ENCODE assay signal across 8 cellular contexts in genomic region chr3:141797167-141797773, GRCh38.
DNase-seq lines count a peak whose midpoint lies in the region; ATAC-seq lines count a peak whose summit lies in the region.

No MANE protein-coding gene starts in this region.

- peak; percentile 48 for DNase-seq in Ammon's horn (ENCODE audit: low spot score)
- DNase-seq in UCSD-AML1 (lab: John Stamatoyannopoulos, UW; ENCODE audit: unreplicated experiment), result peak; percentile 65
- DNase-seq in left kidney (ENCODE audit: low read depth, low spot score), result peak; percentile 89
- DNase-seq in stimulated activated CD4-positive, alpha-beta T cell treated with anti-CD3 and anti-CD28 coated beads, Interleukin-15, amount 100 ng/mL, for 24 hours, result peak; percentile 64
- DNase-seq in NCI-H2171 treated with DMSO at 0.1 percent for 48 hours (lab: John Stamatoyannopoulos, UW), result no peak

- peak; percentile 33 for ATAC-seq in GM21723 (IDR thresholded peaks at IDR 0.05; ENCODE audit: unreplicated experiment)
- ATAC-seq in HG03097 (IDR thresholded peaks at IDR 0.05; ENCODE audit: low FRiP score, unreplicated experiment), result no peak

- peak overlapping the region; percentile 19 for H3K27ac ChIP-seq in cingulate gyrus (ENCODE audit: low read depth, low read length)
